Comparison of ENCODE assay signal across 37 cellular contexts in genomic region chr15:70297465-70298152, GRCh38.
"Had no signal": no experiment of that assay in that cellular context is flagged by ENCODE, and none has a peak within 500 bp of the region (broad histone marks: within the 10 kb centered on the region; RNA-seq: fewer than 3 reads in every experiment).

No MANE protein-coding gene starts in this region.

- H3K27me3 ChIP-seq: ascending aorta, MG63, Peyer's patch had no signal

- ATAC-seq: activated CD8-positive, alpha-beta memory T cell treated with anti-CD3 and anti-CD28 coated beads, Interleukin-2, amount 10 ng/mL, durations not matched to agents 7 days and 5 days; activated T-cell treated with anti-CD3 and anti-CD28 coated beads, Interleukin-2, amount 50 U/mL, for 72 hours; activated T-helper 17 cell treated with anti-CD3 and anti-CD28 coated beads, Interleukin-2, amount 50 U/mL, for 72 hours; PC-3; Right ventricle myocardium inferior; SK-N-SH treated with all-trans-retinoic acid at 6 μM for 48 hours; T-cell had no signal

- H3K9me3 ChIP-seq: ascending aorta, MG63, Peyer's patch had no signal

- H3K27ac ChIP-seq: ascending aorta, cardiac muscle cell, Peyer's patch, RWPE1, WERI-Rb-1 had no signal

- H3K36me3 ChIP-seq: ascending aorta, cardiac muscle cell, MG63, Peyer's patch, WERI-Rb-1 had no signal

- H3K4me1 ChIP-seq: ascending aorta had no signal

- H3K4me3 ChIP-seq: ascending aorta, cardiac muscle cell, MG63, Peyer's patch had no signal

- DNase-seq: activated CD4-positive, alpha-beta memory T cell treated with anti-CD3 and anti-CD28 coated beads, Interleukin-2, amount 10 ng/mL, durations not matched to agents 7 days and 5 days; activated CD4-positive, alpha-beta T cell treated with anti-CD3 and anti-CD28 coated beads for 1 hour; activated CD4-positive, alpha-beta T cell treated with anti-CD3 and anti-CD28 coated beads for 48 hours; activated CD4-positive, CD25-positive, alpha-beta regulatory T cell; activated CD8-positive, alpha-beta memory T cell treated with anti-CD3 and anti-CD28 coated beads for 24 hours; activated CD8-positive, alpha-beta memory T cell treated with anti-CD3 and anti-CD28 coated beads, Interleukin-2, amount 10 ng/mL, durations not matched to agents 7 days and 5 days; activated CD8-positive, alpha-beta memory T cell treated with anti-CD3 and anti-CD28 coated beads, Interleukin-2, amount 50 U/mL, for 48 hours; activated effector memory CD4-positive, alpha-beta T cell treated with anti-CD3 and anti-CD28 coated beads, Interleukin-2, amount 50 U/mL, for 16 hours; activated naive CD4-positive, alpha-beta T cell; activated naive CD8-positive, alpha-beta T cell treated with anti-CD3 and anti-CD28 coated beads, Interleukin-2, amount 10 ng/mL, durations not matched to agents 7 days and 5 days; activated T-cell treated with anti-CD3 and anti-CD28 coated beads, Interleukin-2, amount 50 U/mL, for 72 hours; amygdala; Kasumi-1; MG63; NCI-H1048; NCI-H1105 treated with DMSO at 0.1 percent for 48 hours; NCI-H1436; NCI-H1694; NCI-H1930; NCI-H2081 treated with DMSO at 0.1 percent for 48 hours; NCI-H345; NCI-H524 treated with DMSO at 0.1 percent for 48 hours; NCI-H748 treated with DMSO at 0.1 percent for 48 hours; NK-92 treated with Interleukin-12 subunit alpha and Interleukin-12 subunit beta, amount 100 ng/mL, for 24 hours; PC-3; Peyer's patch; SIG-M5; T-cell; T-helper 2 cell; T-helper 9 cell; WERI-Rb-1 had no signal
